19 cellular contexts compared by ENCODE assay signal in the genomic region with DNA sequence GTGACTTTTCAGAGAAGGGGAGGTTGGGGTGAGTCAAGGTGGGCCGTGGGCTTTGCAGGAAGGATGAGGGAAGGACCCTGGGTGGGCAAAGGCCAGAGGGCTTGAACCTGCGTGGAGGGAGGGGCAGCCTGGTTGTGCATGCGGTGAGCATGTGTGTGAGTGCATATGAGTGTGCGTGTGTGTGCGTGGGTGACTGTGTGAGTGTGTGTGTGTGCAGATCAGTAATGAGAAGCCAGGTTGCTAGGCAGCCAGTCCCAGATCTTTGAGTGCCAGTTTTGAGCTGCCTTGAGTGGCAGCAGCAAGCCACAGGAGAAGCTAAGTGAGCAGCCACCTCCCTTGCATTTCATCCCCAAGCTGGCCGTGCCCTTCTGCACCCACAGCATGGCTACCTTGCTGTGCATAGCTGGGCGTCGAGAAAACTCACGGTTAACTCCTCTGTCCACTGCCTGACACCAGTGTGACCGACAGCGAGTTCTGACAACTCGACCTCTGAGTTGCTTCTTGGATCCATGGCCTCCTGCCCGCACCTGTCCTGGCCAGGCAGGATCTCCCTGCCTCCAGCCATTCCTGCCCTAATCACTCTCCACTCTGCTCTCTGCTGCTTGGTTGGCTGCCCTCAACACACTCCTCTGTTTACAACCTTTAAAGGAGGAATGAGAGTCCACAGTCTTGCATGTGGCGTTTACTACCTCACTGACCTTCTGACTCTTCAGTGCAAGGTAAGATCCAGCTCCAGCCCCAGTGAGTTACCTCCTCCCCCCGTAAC.
"Had no signal": no experiment of that assay in that cellular context is flagged by ENCODE, and none has a peak within 500 bp of the region (broad histone marks: within the 10 kb centered on the region; RNA-seq: fewer than 3 reads in every experiment).

No MANE protein-coding gene starts in this region.

- ATAC-seq: activated CD8-positive, alpha-beta T cell treated with anti-CD3 and anti-CD28 coated beads, Interleukin-2, amount 10 ng/mL, durations not matched to agents 7 days and 5 days; activated naive CD4-positive, alpha-beta T cell treated with anti-CD3 and anti-CD28 coated beads, Interleukin-2, amount 50 U/mL, for 72 hours; esophagus mucosa; left ventricle myocardium superior; natural killer cell had no signal

- DNase-seq: activated CD4-positive, alpha-beta T cell treated with anti-CD3 and anti-CD28 coated beads for 1 hour; activated CD4-positive, alpha-beta T cell treated with anti-CD3 and anti-CD28 coated beads, Interleukin-2, amount 50 U/mL, for 1 hour; activated CD8-positive, alpha-beta T cell treated with anti-CD3 and anti-CD28 coated beads, Interleukin-2, amount 10 ng/mL, durations not matched to agents 7 days and 5 days; activated T-cell treated with anti-CD3 and anti-CD28 coated beads, Interleukin-2, amount 50 U/mL, for 1 hour; aorta; dermis blood vessel endothelial cell; effector CD8-positive, alpha-beta T cell; foreskin melanocyte; hippocampal formation; left ventricle myocardium superior; mammary epithelial cell; midbrain; natural killer cell; sigmoid colon; stimulated activated CD4-positive, alpha-beta T cell treated with anti-CD3 and anti-CD28 coated beads, Interleukin-15, amount 100 ng/mL, for 24 hours; stimulated activated naive CD4-positive, alpha-beta T cell treated with Interleukin-2 at 50 U/mL for 16 hours; thyroid gland had no signal
